In genomic region chr14:73713804-73714655, GRCh38 we compare ENCODE assay signal across 8 cellular contexts. TPM values are rescaled to one million over a fixed set of nuclear protein-coding genes. Genes with fewer than 3 reads are reported as not detected.
DNase-seq lines count a peak whose midpoint lies in the region; ATAC-seq and TF ChIP-seq lines count a peak whose summit lies in the region.

A gene with protein sequence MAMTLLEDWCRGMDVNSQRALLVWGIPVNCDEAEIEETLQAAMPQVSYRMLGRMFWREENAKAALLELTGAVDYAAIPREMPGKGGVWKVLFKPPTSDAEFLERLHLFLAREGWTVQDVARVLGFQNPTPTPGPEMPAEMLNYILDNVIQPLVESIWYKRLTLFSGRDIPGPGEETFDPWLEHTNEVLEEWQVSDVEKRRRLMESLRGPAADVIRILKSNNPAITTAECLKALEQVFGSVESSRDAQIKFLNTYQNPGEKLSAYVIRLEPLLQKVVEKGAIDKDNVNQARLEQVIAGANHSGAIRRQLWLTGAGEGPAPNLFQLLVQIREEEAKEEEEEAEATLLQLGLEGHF (minus strand): TSS chr14:73714384. CDS start chr14:73713639, 745 bp downstream.

- H2AFZ ChIP-seq in osteoblast (ENCODE audit: low read length): peak within 1 kb of the TSS; percentile 63

- H3K27ac Mint-ChIP-seq in activated naive CD4-positive, alpha-beta T cell treated with anti-CD3 and anti-CD28 coated beads, Interleukin-2, amount 50 U/mL, for 72 hours: peak within 1 kb of the TSS; percentile 96

- H3K4me2 ChIP-seq in osteoblast (ENCODE audit: insufficient read depth, low read length): peak within 1 kb of the TSS; percentile 86

- H3K27me3 ChIP-seq in osteoblast (ENCODE audit: insufficient read depth, low read length): no peaks in the 10 kb centered on the region

- H3K9me3 Mint-ChIP-seq in activated naive CD4-positive, alpha-beta T cell treated with anti-CD3 and anti-CD28 coated beads, Interleukin-2, amount 50 U/mL, for 72 hours: no peaks in the 10 kb centered on the region

- H3K27ac ChIP-seq in osteoblast (ENCODE audit: low read depth, low read length): peak within 1 kb of the TSS; percentile 39
- peak within 1 kb of the TSS; percentile 94 for H3K27ac ChIP-seq in temporal lobe (ENCODE audit: low read depth, low read length)

- ATAC-seq in HG02571 (IDR thresholded peaks at IDR 0.05; ENCODE audit: unreplicated experiment): peak; percentile 61
- peak; percentile 74 to 79 for ATAC-seq in activated naive CD4-positive, alpha-beta T cell treated with anti-CD3 and anti-CD28 coated beads, Interleukin-2, amount 50 U/mL, for 72 hours

- peaks cover 44% of the 10 kb centered on the region for H3K79me2 ChIP-seq in osteoblast (ENCODE audit: insufficient read depth, low read length)

- DNase-seq in GM04504 (ENCODE audit: low read depth): peak; percentile 65
- DNase-seq in NCI-H1092 (lab: John Stamatoyannopoulos, UW): peak; percentile 85
- DNase-seq in SKM-1 treated with dmso at 0.1 percent for 144 hours (lab: John Stamatoyannopoulos, UW; ENCODE audit: unreplicated experiment): peak; percentile 47
- peak; percentile 87 to 91 for DNase-seq in activated naive CD4-positive, alpha-beta T cell treated with anti-CD3 and anti-CD28 coated beads, Interleukin-2, amount 50 U/mL, for 72 hours (ENCODE audit: low spot score in 2 of 2)
- no peak for DNase-seq in glomerular endothelial cell (ENCODE audit: extremely low read depth, low read depth, low spot score)
- peak; percentile 100 for DNase-seq in osteoblast (ENCODE audit: insufficient read length, low spot score, missing footprints)

- peak within 1 kb of the TSS; percentile 81 for H3K4me3 ChIP-seq in osteoblast (ENCODE audit: insufficient read depth, low read length)

- no peak for TF ChIP-seq CTCF in osteoblast (IDR thresholded peaks at IDR 0.05; ENCODE audit: extremely low read depth, low read depth, low read length)

- no peaks in the 10 kb centered on the region for H3K9me3 ChIP-seq in osteoblast (ENCODE audit: low read depth, low read length)

- peaks cover 15 to 25% of the 10 kb centered on the region in 2 donors for H3K36me3 Mint-ChIP-seq in activated naive CD4-positive, alpha-beta T cell treated with anti-CD3 and anti-CD28 coated beads, Interleukin-2, amount 50 U/mL, for 72 hours

- peaks cover 22% of the 10 kb centered on the region for H3K4me1 ChIP-seq in osteoblast (ENCODE audit: insufficient read depth, low read length)

- H4K20me1 ChIP-seq in osteoblast (ENCODE audit: insufficient read depth, low read length): peaks cover 29% of the 10 kb centered on the region

- H3K36me3 ChIP-seq in osteoblast (ENCODE audit: insufficient read depth, low read length): peaks cover 34% of the 10 kb centered on the region

RNA-seq across cellular contexts. Expression of the gene that starts here (rescaled TPM):
- total RNA-seq in activated naive CD4-positive, alpha-beta T cell treated with anti-CD3 and anti-CD28 coated beads, Interleukin-2, amount 50 U/mL, for 72 hours: 10 to 100 TPM; 26.7 to 29.2 TPM
- total RNA-seq in glomerular endothelial cell: 38.5 and 44.9 TPM in 2 replicates
- total RNA-seq in osteoblast: 40.1 and 40.2 TPM in 2 replicates
- 113 TPM for total RNA-seq in temporal lobe
